ENCODE assay signal across 14 cellular contexts in genomic region chr13:33235078-33235477, GRCh38. TPM values are rescaled to one million over a fixed set of nuclear protein-coding genes. Genes with fewer than 3 reads are reported as not detected.
A peak's percentile ranks its signal among the peaks of the same experiment; 100 is the strongest.
DNase-seq lines count a peak whose midpoint lies in the region; ATAC-seq and TF ChIP-seq lines count a peak whose summit lies in the region.
"Had no signal": no experiment of that assay in that cellular context is flagged by ENCODE, and none has a peak within 500 bp of the region (broad histone marks: within the 10 kb centered on the region; RNA-seq: fewer than 3 reads in every experiment).

No MANE protein-coding gene starts in this region.

- H3K4me3 Mint-ChIP-seq in effector memory CD8-positive, alpha-beta T cell = no peak overlapping the region
- H3K4me3 Mint-ChIP-seq in activated T-helper 1 cell treated with anti-CD3 and anti-CD28 coated beads, Interleukin-12 subunit alpha, Interleukin-12 subunit beta, Interleukin-2, Interleukin-4 antibody, amounts not matched to agents 30 ng/mL and 10 ng/mL and 1 ng/mL, durations not matched to agents 14 hours and 24 hours and 36 hours = no peak overlapping the region
- H3K4me3 Mint-ChIP-seq in activated CD8-positive, alpha-beta T cell treated with anti-CD3 and anti-CD28 coated beads for 36 hours = no peak overlapping the region
- H3K4me3 Mint-ChIP-seq: activated CD8-positive, alpha-beta T cell treated with anti-CD3 and anti-CD28 coated beads, Interleukin-2, amount 10 ng/mL, durations not matched to agents 7 days and 5 days; activated naive CD8-positive, alpha-beta T cell treated with anti-CD3 and anti-CD28 coated beads, Interleukin-2, amount 10 ng/mL, durations not matched to agents 7 days and 5 days; GM23338 had no signal

- H3K36me3 ChIP-seq in adrenal gland (replicated peaks in 1 of 2) (no peaks in the 10 kb centered on the region), gastroesophageal sphincter (peaks cover 0 to 16% of the 10 kb centered on the region in 2 donors), osteoblast (ENCODE audit: insufficient read depth, low read length) (peaks cover 18% of the 10 kb centered on the region)
- H3K36me3 ChIP-seq: neutrophil had no signal

- no peak for TF ChIP-seq EP300 in gastroesophageal sphincter (IDR thresholded peaks at IDR 0.05)

- ATAC-seq in gastroesophageal sphincter (peak; percentile 83), GM19395 (IDR thresholded peaks at IDR 0.05; ENCODE audit: unreplicated experiment) (no peak)
- ATAC-seq in effector memory CD8-positive, alpha-beta T cell (replicated peaks) = no peak
- ATAC-seq in activated CD8-positive, alpha-beta T cell treated with anti-CD3 and anti-CD28 coated beads for 36 hours = no peak
- ATAC-seq: activated CD8-positive, alpha-beta T cell treated with anti-CD3 and anti-CD28 coated beads, Interleukin-2, amount 10 ng/mL, durations not matched to agents 7 days and 5 days; GM23338 had no signal

- H3K27me3 ChIP-seq in adrenal gland (no peaks in the 10 kb centered on the region), gastroesophageal sphincter (no peaks in the 10 kb centered on the region), osteoblast (ENCODE audit: insufficient read depth, low read length) (no peaks in the 10 kb centered on the region)
- H3K27me3 ChIP-seq: neutrophil had no signal

- no peak overlapping the region for H2AFZ ChIP-seq in osteoblast (ENCODE audit: low read length)
- H2AFZ ChIP-seq: GM23338 had no signal

- H3K9me3 ChIP-seq in adrenal gland (replicated peaks in 1 of 3) (no peaks in the 10 kb centered on the region), gastroesophageal sphincter (no peaks in the 10 kb centered on the region), osteoblast (ENCODE audit: low read depth, low read length) (no peaks in the 10 kb centered on the region)
- H3K9me3 ChIP-seq: neutrophil had no signal

- H4K20me1 ChIP-seq in osteoblast (ENCODE audit: insufficient read depth, low read length) = no peaks in the 10 kb centered on the region

- H3K4me2 ChIP-seq in osteoblast (ENCODE audit: insufficient read depth, low read length) = peak overlapping the region; percentile 11
- H3K4me2 ChIP-seq: GM23338 had no signal

- TF ChIP-seq POLR2A in adrenal gland (IDR thresholded peaks at IDR 0.05) = no peak
- TF ChIP-seq POLR2A in gastroesophageal sphincter (IDR thresholded peaks at IDR 0.05) = no peak

- TF ChIP-seq CTCF in adrenal gland (IDR thresholded peaks at IDR 0.05) (no peak), gastroesophageal sphincter (IDR thresholded peaks at IDR 0.05) (peak in 2 of 4 experiments; percentile 17 to 24), osteoblast (IDR thresholded peaks at IDR 0.05; ENCODE audit: extremely low read depth, low read depth, low read length) (no peak)
- no peak for TF ChIP-seq CTCF in activated CD8-positive, alpha-beta T cell treated with anti-CD3 and anti-CD28 coated beads for 36 hours (IDR thresholded peaks at IDR 0.05)

- peaks cover 66% of the 10 kb centered on the region for H3K79me2 ChIP-seq in osteoblast (ENCODE audit: insufficient read depth, low read length)

- intact Hi-C loops in adrenal gland (cut with DNase I) = no loop called here
- intact Hi-C loops in activated T-helper 1 cell treated with anti-CD3 and anti-CD28 coated beads, Interleukin-12 subunit alpha, Interleukin-12 subunit beta, Interleukin-2, Interleukin-4 antibody, amounts not matched to agents 30 ng/mL and 10 ng/mL and 1 ng/mL, durations not matched to agents 14 hours and 24 hours and 36 hours (cut with micrococcal nuclease) = no loop called here
- intact Hi-C loops in activated CD8-positive, alpha-beta T cell treated with anti-CD3 and anti-CD28 coated beads for 36 hours (cut with micrococcal nuclease) = no loop called here

- POLR2A ChIA-PET in activated CD8-positive, alpha-beta T cell treated with anti-CD3 and anti-CD28 coated beads for 36 hours (lab: Charles Lee) = no interaction called here

- no peak overlapping the region for H3K27ac Mint-ChIP-seq in effector memory CD8-positive, alpha-beta T cell
- H3K27ac Mint-ChIP-seq in activated T-helper 1 cell treated with anti-CD3 and anti-CD28 coated beads, Interleukin-12 subunit alpha, Interleukin-12 subunit beta, Interleukin-2, Interleukin-4 antibody, amounts not matched to agents 30 ng/mL and 10 ng/mL and 1 ng/mL, durations not matched to agents 14 hours and 24 hours and 36 hours = no peak overlapping the region
- H3K27ac Mint-ChIP-seq in activated CD8-positive, alpha-beta T cell treated with anti-CD3 and anti-CD28 coated beads for 36 hours = no peak overlapping the region
- H3K27ac Mint-ChIP-seq: activated CD8-positive, alpha-beta T cell treated with anti-CD3 and anti-CD28 coated beads, Interleukin-2, amount 10 ng/mL, durations not matched to agents 7 days and 5 days; activated naive CD8-positive, alpha-beta T cell treated with anti-CD3 and anti-CD28 coated beads, Interleukin-2, amount 10 ng/mL, durations not matched to agents 7 days and 5 days; GM23338 had no signal

- H3K4me1 ChIP-seq in adrenal gland (replicated peaks in 1 of 2) (peaks cover 22 to 28% of the 10 kb centered on the region in 2 donors), gastroesophageal sphincter (peaks cover 6 to 50% (median 18%) of the 10 kb centered on the region in 3 donors), osteoblast (ENCODE audit: insufficient read depth, low read length) (peaks cover 44% of the 10 kb centered on the region)

- H3K4me3 ChIP-seq in adrenal gland (no peak overlapping the region), gastroesophageal sphincter (no peak overlapping the region), osteoblast (ENCODE audit: insufficient read depth, low read length) (no peak overlapping the region)
- H3K4me3 ChIP-seq: GM23338 had no signal

- H3K27ac ChIP-seq in adrenal gland (peak overlapping the region in 3 of 5 donors; percentile 22 to 86 (median 59)), gastroesophageal sphincter (peak overlapping the region in 3 of 4 donors; percentile 63 to 67 (median 63)), osteoblast (ENCODE audit: low read depth, low read length) (peak overlapping the region; percentile 85)
- H3K27ac ChIP-seq: neutrophil had no signal

- H3K36me3 Mint-ChIP-seq in effector memory CD8-positive, alpha-beta T cell (ENCODE audit: insufficient read depth) = no peaks in the 10 kb centered on the region
- peaks cover 1% of the 10 kb centered on the region for H3K36me3 Mint-ChIP-seq in activated T-helper 1 cell treated with anti-CD3 and anti-CD28 coated beads, Interleukin-12 subunit alpha, Interleukin-12 subunit beta, Interleukin-2, Interleukin-4 antibody, amounts not matched to agents 30 ng/mL and 10 ng/mL and 1 ng/mL, durations not matched to agents 14 hours and 24 hours and 36 hours (ENCODE audit: low read depth)
- no peaks in the 10 kb centered on the region for H3K36me3 Mint-ChIP-seq in activated CD8-positive, alpha-beta T cell treated with anti-CD3 and anti-CD28 coated beads for 36 hours (ENCODE audit: low read depth)
- H3K36me3 Mint-ChIP-seq: activated naive CD8-positive, alpha-beta T cell treated with anti-CD3 and anti-CD28 coated beads, Interleukin-2, amount 10 ng/mL, durations not matched to agents 7 days and 5 days had no signal

- H3K27me3 Mint-ChIP-seq in effector memory CD8-positive, alpha-beta T cell = peaks cover 12 to 22% of the 10 kb centered on the region in 2 donors
- no peaks in the 10 kb centered on the region for H3K27me3 Mint-ChIP-seq in activated T-helper 1 cell treated with anti-CD3 and anti-CD28 coated beads, Interleukin-12 subunit alpha, Interleukin-12 subunit beta, Interleukin-2, Interleukin-4 antibody, amounts not matched to agents 30 ng/mL and 10 ng/mL and 1 ng/mL, durations not matched to agents 14 hours and 24 hours and 36 hours (ENCODE audit: insufficient read depth)
- peaks cover 6% of the 10 kb centered on the region for H3K27me3 Mint-ChIP-seq in activated CD8-positive, alpha-beta T cell treated with anti-CD3 and anti-CD28 coated beads for 36 hours

- no peaks in the 10 kb centered on the region for H3K9me3 Mint-ChIP-seq in effector memory CD8-positive, alpha-beta T cell
- peaks cover 4% of the 10 kb centered on the region for H3K9me3 Mint-ChIP-seq in activated T-helper 1 cell treated with anti-CD3 and anti-CD28 coated beads, Interleukin-12 subunit alpha, Interleukin-12 subunit beta, Interleukin-2, Interleukin-4 antibody, amounts not matched to agents 30 ng/mL and 10 ng/mL and 1 ng/mL, durations not matched to agents 14 hours and 24 hours and 36 hours
- no peaks in the 10 kb centered on the region for H3K9me3 Mint-ChIP-seq in activated CD8-positive, alpha-beta T cell treated with anti-CD3 and anti-CD28 coated beads for 36 hours

- CTCF ChIA-PET in activated CD8-positive, alpha-beta T cell treated with anti-CD3 and anti-CD28 coated beads for 36 hours (lab: Charles Lee) = no interaction called here

- peak; percentile 47 for DNase-seq in AG20443 (ENCODE audit: low spot score)
- no peak for DNase-seq in adrenal gland
- DNase-seq in osteoblast (ENCODE audit: insufficient read length, low spot score, missing footprints) = peak; percentile 80
- DNase-seq in effector memory CD8-positive, alpha-beta T cell = no peak
- DNase-seq in activated T-helper 1 cell treated with anti-CD3 and anti-CD28 coated beads, Interleukin-12 subunit alpha, Interleukin-12 subunit beta, Interleukin-2, Interleukin-4 antibody, amounts not matched to agents 30 ng/mL and 10 ng/mL and 1 ng/mL, durations not matched to agents 14 hours and 24 hours and 36 hours (ENCODE audit: low spot score) = no peak
- DNase-seq in activated CD8-positive, alpha-beta T cell treated with anti-CD3 and anti-CD28 coated beads for 36 hours = no peak
- DNase-seq: activated CD8-positive, alpha-beta T cell treated with anti-CD3 and anti-CD28 coated beads, Interleukin-2, amount 10 ng/mL, durations not matched to agents 7 days and 5 days; activated naive CD8-positive, alpha-beta T cell treated with anti-CD3 and anti-CD28 coated beads, Interleukin-2, amount 10 ng/mL, durations not matched to agents 7 days and 5 days; C1 segment of cervical spinal cord; NCI-H1694 treated with DMSO at 0.1 percent for 48 hours had no signal

- H3K4me1 Mint-ChIP-seq in effector memory CD8-positive, alpha-beta T cell (ENCODE audit: low read depth in 2 of 2) = no peaks in the 10 kb centered on the region
- H3K4me1 Mint-ChIP-seq in activated T-helper 1 cell treated with anti-CD3 and anti-CD28 coated beads, Interleukin-12 subunit alpha, Interleukin-12 subunit beta, Interleukin-2, Interleukin-4 antibody, amounts not matched to agents 30 ng/mL and 10 ng/mL and 1 ng/mL, durations not matched to agents 14 hours and 24 hours and 36 hours (ENCODE audit: low read depth) = no peaks in the 10 kb centered on the region
- no peaks in the 10 kb centered on the region for H3K4me1 Mint-ChIP-seq in activated CD8-positive, alpha-beta T cell treated with anti-CD3 and anti-CD28 coated beads for 36 hours (ENCODE audit: low read depth)
- H3K4me1 Mint-ChIP-seq: activated naive CD8-positive, alpha-beta T cell treated with anti-CD3 and anti-CD28 coated beads, Interleukin-2, amount 10 ng/mL, durations not matched to agents 7 days and 5 days had no signal

RNA-seq across cellular contexts. Expression of gene STARD13, which starts 50.5 kb away (rescaled TPM):
- 10 to 100 TPM; 14.6 to 79.8 (median 40.2) TPM for total RNA-seq in adrenal gland
- 10 to 100 TPM; 10.5 to 14.4 (median 13.1) TPM for polyA plus RNA-seq in adrenal gland
- total RNA-seq in gastroesophageal sphincter = 10 to 100 TPM; 46.2 to 63.3 (median 49.3) TPM
- total RNA-seq in osteoblast = 28.2 and 28.3 TPM in 2 replicates
- 6.9 and 7.2 TPM in 2 replicates for total RNA-seq in activated T-helper 1 cell treated with anti-CD3 and anti-CD28 coated beads, Interleukin-12 subunit alpha, Interleukin-12 subunit beta, Interleukin-2, Interleukin-4 antibody, amounts not matched to agents 30 ng/mL and 10 ng/mL and 1 ng/mL, durations not matched to agents 14 hours and 24 hours and 36 hours
- not detected for total RNA-seq in activated CD8-positive, alpha-beta T cell treated with anti-CD3 and anti-CD28 coated beads for 36 hours
- total RNA-seq: activated CD8-positive, alpha-beta T cell treated with anti-CD3 and anti-CD28 coated beads, Interleukin-2, amount 10 ng/mL, durations not matched to agents 7 days and 5 days had no signal

Comparison
In these comparisons a context has a peak if more than half of its experiments do, and no peak if none do; other contexts are left out.
1. DNase-seq: peak in AG20443 (single experiment) and osteoblast (single experiment); none in adrenal gland (0 of 7), effector memory CD8-positive, alpha-beta T cell (0 of 3), activated T-helper 1 cell treated with anti-CD3 and anti-CD28 coated beads, Interleukin-12 subunit alpha, Interleukin-12 subunit beta, Interleukin-2, Interleukin-4 antibody, amounts not matched to agents 30 ng/mL and 10 ng/mL and 1 ng/mL, durations not matched to agents 14 hours and 24 hours and 36 hours (single experiment) and activated CD8-positive, alpha-beta T cell treated with anti-CD3 and anti-CD28 coated beads for 36 hours (single experiment).
2. Peak in every context shown above with its lines, with median percentiles within 50 percentile points of each other: H3K27ac ChIP-seq.